In genomic region chr17:31274252-31274651, GRCh38 we compare ENCODE assay signal across 11 cellular contexts. TPM values are rescaled to one million over a fixed set of nuclear protein-coding genes. Genes with fewer than 3 reads are reported as not detected.
DNase-seq lines count a peak whose midpoint lies in the region; ATAC-seq and TF ChIP-seq lines count a peak whose summit lies in the region.
"Had no signal": no experiment of that assay in that cellular context is flagged by ENCODE, and none has a peak within 500 bp of the region (broad histone marks: within the 10 kb centered on the region; RNA-seq: fewer than 3 reads in every experiment).

No MANE protein-coding gene starts in this region.

- CTCF ChIA-PET in RWPE1 (lab: Yijun Ruan, JAX), result no interaction called here
- CTCF ChIA-PET in CD8-positive, alpha-beta memory T cell (lab: Charles Lee), result no interaction called here

- H3K27me3 Mint-ChIP-seq in natural killer cell treated with Interleukin-12 subunit alpha and Interleukin-12 subunit beta and Interleukin-15 and Interleukin-18, amount 100 ng/mL, for 72 hours, result no peaks in the 10 kb centered on the region
- H3K27me3 Mint-ChIP-seq in natural killer cell (ENCODE audit: low read depth in 2 of 2) (no peaks in the 10 kb centered on the region), neural progenitor cell (ENCODE audit: insufficient read depth, low read depth) (no peaks in the 10 kb centered on the region)
- H3K27me3 Mint-ChIP-seq in CD8-positive, alpha-beta memory T cell, result no peaks in the 10 kb centered on the region

- H3K4me1 ChIP-seq in heart right ventricle (peaks cover 10 to 49% (median 32%) of the 10 kb centered on the region in 9 donors), neural progenitor cell (peaks cover 3% of the 10 kb centered on the region)
- H3K4me1 ChIP-seq in CD8-positive, alpha-beta memory T cell (ENCODE audit: insufficient read depth, low read length), result no peaks in the 10 kb centered on the region

- 72 to 76% methylated on average over 2 of the region's 2 CpGs for WGBS in heart right ventricle, 2 donors

- H4K20me1 ChIP-seq in neural progenitor cell (ENCODE audit: low read depth), result no peaks in the 10 kb centered on the region

- H3K9ac ChIP-seq in neural progenitor cell, result no peak overlapping the region

- H3K4me3 ChIP-seq in heart right ventricle (no peak overlapping the region), neural progenitor cell (no peak overlapping the region)
- H3K4me3 ChIP-seq in CD8-positive, alpha-beta memory T cell (ENCODE audit: low read length), result no peak overlapping the region

- H3K79me2 ChIP-seq in neural progenitor cell (ENCODE audit: low read depth), result no peaks in the 10 kb centered on the region

- H2AFZ ChIP-seq in neural progenitor cell (replicated peaks), result no peak overlapping the region

- TF ChIP-seq CTCF in natural killer cell (IDR thresholded peaks at IDR 0.05) (no peak), RWPE1 (conservative IDR thresholded peaks at IDR 0.05; ENCODE audit: low read depth) (no peak), heart right ventricle (IDR thresholded peaks at IDR 0.05) (no peak), neural progenitor cell (IDR thresholded peaks at IDR 0.05) (no peak)

- H3K4me2 ChIP-seq in neural progenitor cell, result no peak overlapping the region

- no peaks in the 10 kb centered on the region for H3F3A ChIP-seq in neural progenitor cell (ENCODE audit: low read depth)

- DNase-seq in natural killer cell treated with Interleukin-12 subunit alpha and Interleukin-12 subunit beta and Interleukin-15 and Interleukin-18, amount 100 ng/mL, for 72 hours (ENCODE audit: low spot score), result no peak
- no peak for DNase-seq in natural killer cell
- DNase-seq in RWPE1 (ENCODE audit: low spot score), result peak; percentile 76
- no peak for DNase-seq in heart right ventricle
- no peak for DNase-seq in neural progenitor cell (ENCODE audit: low spot score)
- no peak for DNase-seq in CD8-positive, alpha-beta memory T cell
- DNase-seq: activated naive CD4-positive, alpha-beta T cell treated with anti-CD3 and anti-CD28 coated beads for 36 hours; NCI-H187; T-helper 9 cell had no signal

- POLR2A ChIA-PET in RWPE1 (lab: Yijun Ruan, JAX; ENCODE audit: low non-redundant PET), result no interaction called here
- POLR2A ChIA-PET in CD8-positive, alpha-beta memory T cell (lab: Charles Lee), result no interaction called here

- TF ChIP-seq POLR2A in GM18505 (IDR thresholded peaks at IDR 0.05; ENCODE audit: borderline replicate concordance, extremely low read depth, insufficient read depth, insufficient read length), result no peak

- peak overlapping the region; percentile 69 to 76 for H3K27ac Mint-ChIP-seq in natural killer cell treated with Interleukin-12 subunit alpha and Interleukin-12 subunit beta and Interleukin-15 and Interleukin-18, amount 100 ng/mL, for 72 hours
- no peak overlapping the region for H3K27ac Mint-ChIP-seq in natural killer cell
- no peak overlapping the region for H3K27ac Mint-ChIP-seq in neural progenitor cell
- H3K27ac Mint-ChIP-seq in CD8-positive, alpha-beta memory T cell, result no peak overlapping the region
- H3K27ac Mint-ChIP-seq: activated naive CD4-positive, alpha-beta T cell treated with anti-CD3 and anti-CD28 coated beads for 36 hours had no signal

- H3K4me1 Mint-ChIP-seq in natural killer cell treated with Interleukin-12 subunit alpha and Interleukin-12 subunit beta and Interleukin-15 and Interleukin-18, amount 100 ng/mL, for 72 hours (ENCODE audit: low read depth in 2 of 2), result peaks cover 11 to 12% of the 10 kb centered on the region in 2 donors
- peaks cover 0 to 5% of the 10 kb centered on the region in 2 donors for H3K4me1 Mint-ChIP-seq in natural killer cell
- peaks cover 8% of the 10 kb centered on the region for H3K4me1 Mint-ChIP-seq in neural progenitor cell
- no peaks in the 10 kb centered on the region for H3K4me1 Mint-ChIP-seq in CD8-positive, alpha-beta memory T cell

- no peaks in the 10 kb centered on the region for H3K36me3 Mint-ChIP-seq in natural killer cell treated with Interleukin-12 subunit alpha and Interleukin-12 subunit beta and Interleukin-15 and Interleukin-18, amount 100 ng/mL, for 72 hours
- H3K36me3 Mint-ChIP-seq in natural killer cell, result peaks cover 1% of the 10 kb centered on the region
- H3K36me3 Mint-ChIP-seq in neural progenitor cell, result peaks cover 31% of the 10 kb centered on the region
- peaks cover 5 to 17% (median 10%) of the 10 kb centered on the region in 3 donors for H3K36me3 Mint-ChIP-seq in CD8-positive, alpha-beta memory T cell

- peak overlapping the region; percentile 26 for H3K4me3 Mint-ChIP-seq in natural killer cell treated with Interleukin-12 subunit alpha and Interleukin-12 subunit beta and Interleukin-15 and Interleukin-18, amount 100 ng/mL, for 72 hours
- H3K4me3 Mint-ChIP-seq in natural killer cell (no peak overlapping the region), neural progenitor cell (no peak overlapping the region)
- H3K4me3 Mint-ChIP-seq in CD8-positive, alpha-beta memory T cell, result no peak overlapping the region
- H3K4me3 Mint-ChIP-seq: activated naive CD4-positive, alpha-beta T cell treated with anti-CD3 and anti-CD28 coated beads for 36 hours had no signal

- no peak overlapping the region for H3K27ac ChIP-seq in RWPE1
- H3K27ac ChIP-seq in heart right ventricle, result peak overlapping the region in 3 of 10 donors; percentile 11 to 69 (median 15)
- no peak overlapping the region for H3K27ac ChIP-seq in neural progenitor cell
- no peak overlapping the region for H3K27ac ChIP-seq in CD8-positive, alpha-beta memory T cell (ENCODE audit: low read depth, low read length)

- intact Hi-C loops in natural killer cell (cut with micrococcal nuclease), result no loop called here
- intact Hi-C loops in heart right ventricle (cut with DNase I), result no loop called here

- no peaks in the 10 kb centered on the region for H3K9me3 Mint-ChIP-seq in natural killer cell treated with Interleukin-12 subunit alpha and Interleukin-12 subunit beta and Interleukin-15 and Interleukin-18, amount 100 ng/mL, for 72 hours
- no peaks in the 10 kb centered on the region for H3K9me3 Mint-ChIP-seq in natural killer cell
- no peaks in the 10 kb centered on the region for H3K9me3 Mint-ChIP-seq in neural progenitor cell
- no peaks in the 10 kb centered on the region for H3K9me3 Mint-ChIP-seq in CD8-positive, alpha-beta memory T cell
- H3K9me3 Mint-ChIP-seq: activated naive CD4-positive, alpha-beta T cell treated with anti-CD3 and anti-CD28 coated beads for 36 hours had no signal

- ATAC-seq in natural killer cell treated with Interleukin-12 subunit alpha and Interleukin-12 subunit beta and Interleukin-15 and Interleukin-18, amount 100 ng/mL, for 72 hours, result peak in 1 of 2 donors; percentile 73
- no peak for ATAC-seq in natural killer cell
- peak in 6 of 8 donors; percentile 55 to 85 (median 74) for ATAC-seq in heart right ventricle
- no peak for ATAC-seq in GM18505 (IDR thresholded peaks at IDR 0.05; ENCODE audit: unreplicated experiment)
- ATAC-seq in GM21526 (IDR thresholded peaks at IDR 0.05; ENCODE audit: low FRiP score, unreplicated experiment), result no peak

- no peaks in the 10 kb centered on the region for H3K9me3 ChIP-seq in heart right ventricle
- H3K9me3 ChIP-seq in neural progenitor cell (ENCODE audit: low read depth), result no peaks in the 10 kb centered on the region
- H3K9me3 ChIP-seq in CD8-positive, alpha-beta memory T cell (ENCODE audit: low read length), result no peaks in the 10 kb centered on the region

- H3K36me3 ChIP-seq in heart right ventricle (peaks cover 0 to 73% (median 9%) of the 10 kb centered on the region in 9 donors), neural progenitor cell (peaks cover 2% of the 10 kb centered on the region)
- H3K36me3 ChIP-seq in CD8-positive, alpha-beta memory T cell (ENCODE audit: insufficient read depth, low read length), result no peaks in the 10 kb centered on the region

- H3K27me3 ChIP-seq in heart right ventricle (no peaks in the 10 kb centered on the region), neural progenitor cell (no peaks in the 10 kb centered on the region)
- H3K27me3 ChIP-seq in CD8-positive, alpha-beta memory T cell (ENCODE audit: insufficient read depth, low read length, poor library complexity, severe bottlenecking), result no peaks in the 10 kb centered on the region

RNA-seq across cellular contexts. Expression of gene OMG, which starts 22.8 kb away (rescaled TPM):
- total RNA-seq in natural killer cell treated with Interleukin-12 subunit alpha and Interleukin-12 subunit beta and Interleukin-15 and Interleukin-18, amount 100 ng/mL, for 72 hours, result 1 to 10 TPM in 1 of 2 donors, under 1 TPM in 1; 0.48 to 1.4 TPM
- total RNA-seq in natural killer cell (1 to 10 TPM in 2 of 3 donors, under 1 TPM in 1; 0.96 to 2.8 (median 1.3) TPM), heart right ventricle (under 1 TPM in 3 of 10 donors, not detected in 7; 0.36 to 0.77 (median 0.75) TPM), neural progenitor cell (ENCODE audit: low replicate concordance) (not detected in 2 replicates)
- under 1 TPM; 0.07 to 0.22 TPM for polyA plus RNA-seq in heart right ventricle
- under 1 TPM; 0.13 to 0.18 TPM for total RNA-seq in CD8-positive, alpha-beta memory T cell
- not detected for polyA plus RNA-seq in CD8-positive, alpha-beta memory T cell

RNA-seq across cellular contexts. Expression of gene EVI2B, which starts 39.6 kb away (rescaled TPM):
- total RNA-seq in natural killer cell treated with Interleukin-12 subunit alpha and Interleukin-12 subunit beta and Interleukin-15 and Interleukin-18, amount 100 ng/mL, for 72 hours, result 10 to 100 TPM; 16.3 to 28.0 TPM
- total RNA-seq in natural killer cell (100 to 1,000 TPM in 1 of 3 donors, 10 to 100 TPM in 2; 89.6 to 103 (median 98.9) TPM), heart right ventricle (10 to 100 TPM in 1 of 10 donors, 1 to 10 TPM in 8, under 1 TPM in 1; 0.77 to 14.2 (median 1.5) TPM), neural progenitor cell (ENCODE audit: low replicate concordance) (not detected in 2 replicates)
- 1 to 10 TPM; 1.8 to 2.2 TPM for polyA plus RNA-seq in heart right ventricle
- total RNA-seq in CD8-positive, alpha-beta memory T cell, result 10 to 100 TPM; 29.8 to 32.7 TPM
- polyA plus RNA-seq in CD8-positive, alpha-beta memory T cell, result 97.4 TPM

RNA-seq across cellular contexts. Expression of gene EVI2A, which starts 47.2 kb away (rescaled TPM):
- total RNA-seq in natural killer cell treated with Interleukin-12 subunit alpha and Interleukin-12 subunit beta and Interleukin-15 and Interleukin-18, amount 100 ng/mL, for 72 hours, result 10 to 100 TPM in 1 of 2 donors, 1 to 10 TPM in 1; 6.2 to 13.8 TPM
- 10 to 100 TPM; 20.9 to 33.0 (median 32.4) TPM for total RNA-seq in natural killer cell
- total RNA-seq in heart right ventricle, result 1 to 10 TPM in 7 of 10 donors, under 1 TPM in 3; 0.50 to 9.0 (median 1.3) TPM
- polyA plus RNA-seq in heart right ventricle, result 1 to 10 TPM; 2.0 to 2.3 TPM
- total RNA-seq in neural progenitor cell (ENCODE audit: low replicate concordance), result not detected in 2 replicates
- 10 to 100 TPM; 40.3 to 41.5 TPM for total RNA-seq in CD8-positive, alpha-beta memory T cell
- polyA plus RNA-seq in CD8-positive, alpha-beta memory T cell, result 50.4 TPM

Comparison
In these comparisons a context has a peak if more than half of its experiments do, and no peak if none do; other contexts are left out.
1. H3K27ac Mint-ChIP-seq: peak in natural killer cell treated with Interleukin-12 subunit alpha and Interleukin-12 subunit beta and Interleukin-15 and Interleukin-18, amount 100 ng/mL, for 72 hours (2 of 2); none in natural killer cell (0 of 2), neural progenitor cell (single experiment) and CD8-positive, alpha-beta memory T cell (0 of 8).
2. ATAC-seq: peak in heart right ventricle (6 of 8); none in natural killer cell (0 of 3), GM18505 (single experiment) and GM21526 (single experiment).